In the genomic region with DNA sequence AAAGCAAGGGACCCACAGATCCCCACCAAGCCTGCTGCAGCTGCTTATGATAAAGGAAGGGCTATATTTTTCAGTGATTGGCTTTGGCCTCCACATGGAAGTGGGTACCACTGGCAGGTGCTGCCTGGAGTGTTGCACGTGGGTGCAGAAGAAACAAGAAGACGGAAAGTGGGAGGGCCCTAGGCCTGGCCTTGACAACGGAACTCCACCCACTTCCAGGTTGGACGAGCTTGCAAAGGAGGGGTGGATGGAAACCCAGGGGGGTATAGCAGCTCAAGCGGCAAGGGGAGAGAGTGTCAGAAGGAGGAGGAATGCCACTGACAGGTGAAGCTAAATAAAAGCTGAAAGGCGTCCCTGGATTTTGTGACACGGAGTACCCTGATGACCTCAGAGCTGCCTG, we compare ENCODE assay signal across 15 cellular contexts. TPM values are rescaled to one million over a fixed set of nuclear protein-coding genes. Genes with fewer than 3 reads are reported as not detected.
"Had no signal": no experiment of that assay in that cellular context is flagged by ENCODE, and none has a peak within 500 bp of the region (broad histone marks: within the 10 kb centered on the region; RNA-seq: fewer than 3 reads in every experiment).

No MANE protein-coding gene starts in this region.

- H3K9me3 ChIP-seq: neutrophil, pancreas, testis had no signal

- H3K27ac ChIP-seq: esophagus muscularis mucosa, lower lobe of right lung, neutrophil, pancreas, right lobe of liver, testis, WERI-Rb-1 had no signal

- ATAC-seq: lower lobe of right lung; natural killer cell treated with Interleukin-12 subunit alpha and Interleukin-12 subunit beta and Interleukin-15 and Interleukin-18, amount 100 ng/mL, for 72 hours; pancreas; right lobe of liver had no signal

- H3K27me3 ChIP-seq: esophagus muscularis mucosa, neutrophil, pancreas, right lobe of liver, testis had no signal

- H3K4me2 ChIP-seq: smooth muscle cell had no signal

- FAIRE-seq: endothelial cell of umbilical vein, pancreas had no signal

- H3K4me3 ChIP-seq: esophagus muscularis mucosa, lower lobe of right lung, pancreas, right lobe of liver, smooth muscle cell, testis had no signal

- H3K4me1 ChIP-seq: lower lobe of right lung, pancreas, right lobe of liver, testis had no signal

- DNase-seq: activated CD4-positive, alpha-beta T cell treated with anti-CD3 and anti-CD28 coated beads, Interleukin-2, amount 50 U/mL, for 4 hours; activated naive CD4-positive, alpha-beta T cell treated with anti-CD3 and anti-CD28 coated beads for 36 hours; amniotic stem cell; effector CD8-positive, alpha-beta T cell; lower lobe of right lung; pancreas; right lobe of liver; stimulated activated CD4-positive, alpha-beta T cell treated with anti-CD3 and anti-CD28 coated beads, Interleukin-4, amount 100 ng/mL, for 1 hour; testis; WERI-Rb-1 had no signal

RNA-seq across cellular contexts. Expression of a gene that starts 59.8 kb away (rescaled TPM):
- total RNA-seq: smooth muscle cell had no signal
